In genomic region chr2:32039447-32040219, GRCh38 we compare ENCODE assay signal across 8 cellular contexts. TPM values are rescaled to one million over a fixed set of nuclear protein-coding genes. Genes with fewer than 3 reads are reported as not detected.
DNase-seq lines count a peak whose midpoint lies in the region; FAIRE-seq and TF ChIP-seq lines count a peak whose summit lies in the region.

Gene DPY30, minus strand, starts transcription at chr2:32039805. Its CDS starts 349 bp downstream, at chr2:32039456.

- H3K36me3 Mint-ChIP-seq in HFFc6 (ENCODE audit: low read depth): no peaks in the 10 kb centered on the region

- no peaks in the 10 kb centered on the region for H3K9me3 Mint-ChIP-seq in HFFc6

- H3K18ac ChIP-seq in neuronal stem cell (ENCODE audit: low read length): peak within 1 kb of the TSS; percentile 94

- H3K36me3 ChIP-seq in neuronal stem cell (replicated peaks in 1 of 2; ENCODE audit: control insufficient read depth in 2 of 2, insufficient read depth in 2 of 2, low read length in 2 of 2): peaks cover 0 to 19% of the 10 kb centered on the region in 2 donors
- H3K36me3 ChIP-seq in subcutaneous abdominal adipose tissue (ENCODE audit: control insufficient read depth in 5 of 5, insufficient read depth in 5 of 5, low read length in 5 of 5): peaks cover 0 to 4% (median 2%) of the 10 kb centered on the region in 5 donors

- no peak for FAIRE-seq in frontal cortex (lab: Jason Lieb, UNC)

- TF ChIP-seq CTCF in HFFc6 (IDR thresholded peaks at IDR 0.05) (no peak), NB4 (IDR thresholded peaks at IDR 0.05; ENCODE audit: low read depth, low read length) (no peak)

- H3K27ac ChIP-seq in neuronal stem cell (replicated peaks; ENCODE audit: low read length) (peak within 1 kb of the TSS; percentile 85), subcutaneous abdominal adipose tissue (ENCODE audit: low read depth, low read length) (peak within 1 kb of the TSS; percentile 51)

- TF ChIP-seq POLR2A in NB4 (IDR thresholded peaks at IDR 0.05; ENCODE audit: extremely low read depth, insufficient read length): peak; percentile 99

- peak within 1 kb of the TSS; percentile 95 for H3K27ac Mint-ChIP-seq in HFFc6

- H3K9ac ChIP-seq in neuronal stem cell (ENCODE audit: low read depth, low read length, poor library complexity): peak within 1 kb of the TSS; percentile 89
- H3K9ac ChIP-seq in subcutaneous abdominal adipose tissue (ENCODE audit: low read length in 5 of 5): peak within 1 kb of the TSS; percentile 57 to 88 (median 72)

- H3K9me3 ChIP-seq in neuronal stem cell (replicated peaks in 1 of 2; ENCODE audit: control insufficient read depth in 2 of 2, insufficient read depth in 1 of 2, low read depth in 1 of 2, low read length in 2 of 2) (no peaks in the 10 kb centered on the region), subcutaneous abdominal adipose tissue (ENCODE audit: control insufficient read depth in 5 of 5, low read length in 5 of 5) (no peaks in the 10 kb centered on the region)

- no peak within 1 kb of the TSS for H4K8ac ChIP-seq in neuronal stem cell (ENCODE audit: low read depth, low read length)

- H3K27me3 ChIP-seq in neuronal stem cell (ENCODE audit: control insufficient read depth in 3 of 3, insufficient read depth in 3 of 3, low read depth in 1 of 3, low read length in 3 of 3) (no peaks in the 10 kb centered on the region), subcutaneous abdominal adipose tissue (ENCODE audit: control insufficient read depth in 5 of 5, insufficient read depth in 4 of 5, low read length in 5 of 5) (no peaks in the 10 kb centered on the region)

- WGBS in neuronal stem cell (ENCODE audit: extremely low coverage in 2 of 2, insufficient read length in 2 of 2, insufficient replicate concordance in 1 of 2), 2 donors: no CpG with 5 or more reads among the region's 43 CpGs

- no peak within 1 kb of the TSS for H2AK5ac ChIP-seq in neuronal stem cell (ENCODE audit: low read depth, low read length)

- no peak within 1 kb of the TSS for H4K91ac ChIP-seq in neuronal stem cell (ENCODE audit: low read depth, low read length, poor library complexity)

- no peak within 1 kb of the TSS for H2BK120ac ChIP-seq in neuronal stem cell (ENCODE audit: low read depth, low read length)

- H2AFZ ChIP-seq in neuronal stem cell (ENCODE audit: low read length): peak within 1 kb of the TSS; percentile 95

- no peak within 1 kb of the TSS for H3K4ac ChIP-seq in neuronal stem cell (ENCODE audit: low read length)

- H3K4me1 ChIP-seq in neuronal stem cell (ENCODE audit: control insufficient read depth in 2 of 2, insufficient read depth in 1 of 2, low read depth in 1 of 2, low read length in 2 of 2) (peaks cover 2% of the 10 kb centered on the region in 2 donors), subcutaneous abdominal adipose tissue (ENCODE audit: control insufficient read depth in 5 of 5, insufficient read depth in 5 of 5, low read length in 5 of 5) (peaks cover 0 to 15% (median 12%) of the 10 kb centered on the region in 5 donors)

- peak; percentile 82 for DNase-seq in GM04504 (ENCODE audit: low read depth)
- peak; percentile 90 for DNase-seq in HFFc6
- peak; percentile 97 for DNase-seq in NB4 (ENCODE audit: low read depth)
- DNase-seq in SK-N-DZ (ENCODE audit: low spot score): peak; percentile 94
- peak; percentile 91 for DNase-seq in activated naive CD4-positive, alpha-beta T cell treated with Interleukin-2 at 50 U/mL for 16 hours
- DNase-seq in frontal cortex (ENCODE audit: low spot score in 2 of 2): peak; percentile 74 to 81
- DNase-seq in neuronal stem cell (ENCODE audit: low spot score): peak; percentile 91

- no peak within 1 kb of the TSS for H2BK12ac ChIP-seq in neuronal stem cell (ENCODE audit: low read length)

- peaks cover 8% of the 10 kb centered on the region for H3K79me1 ChIP-seq in neuronal stem cell (ENCODE audit: low read depth, low read length)

- H3K4me1 Mint-ChIP-seq in HFFc6 (ENCODE audit: low read depth): peaks cover 17% of the 10 kb centered on the region

- no peak within 1 kb of the TSS for H2BK15ac ChIP-seq in neuronal stem cell (ENCODE audit: low read length)

- H3K27me3 Mint-ChIP-seq in HFFc6 (ENCODE audit: insufficient read depth): peaks cover 1% of the 10 kb centered on the region; the same call in 1 of the 2 replicates

- peak within 1 kb of the TSS; percentile 95 for H3K4me3 Mint-ChIP-seq in HFFc6

- H3K23ac ChIP-seq in neuronal stem cell (ENCODE audit: low read depth, low read length, poor library complexity): peak within 1 kb of the TSS; percentile 62

- H2BK5ac ChIP-seq in neuronal stem cell (ENCODE audit: low read length): no peak within 1 kb of the TSS

- no peak within 1 kb of the TSS for H3K14ac ChIP-seq in neuronal stem cell (ENCODE audit: low read length)

- peak within 1 kb of the TSS; percentile 62 for H3K4me2 ChIP-seq in neuronal stem cell (ENCODE audit: insufficient read depth, low read length, poor library complexity, severe bottlenecking)

- H3K4me3 ChIP-seq in NB4 (ENCODE audit: low read depth, low read length) (peak within 1 kb of the TSS; percentile 88), neuronal stem cell (ENCODE audit: low read length in 2 of 2) (peak within 1 kb of the TSS; percentile 83 to 92), subcutaneous abdominal adipose tissue (ENCODE audit: low read depth in 1 of 5, low read length in 5 of 5) (peak within 1 kb of the TSS; percentile 84 to 98 (median 88))

RNA-seq across cellular contexts. Expression of gene DPY30, which starts in this region (rescaled TPM):
- total RNA-seq in HFFc6 (2021; fragmentation: NEBNext Ultra II Directional; extraction: Animal tissue kit (Norgen Biotek cat#: 25700)): 10 to 100 TPM; 65.0 to 77.0 (median 66.6) TPM
- polyA plus RNA-seq in SK-N-DZ (2014; cell fraction: cytosol; rRNA removed): 126 and 128 TPM in 2 replicates
- polyA plus RNA-seq in SK-N-DZ (2014; cell fraction: nucleus; rRNA removed): 39.7 and 79.3 TPM in 2 replicates
- total RNA-seq in frontal cortex: 69.3 TPM
- polyA plus RNA-seq in neuronal stem cell (2013, experiment 1 of 2): 192 TPM
- 194 TPM for polyA plus RNA-seq in neuronal stem cell (2013, experiment 2 of 2)

Comparison
In these comparisons a context has a peak if more than half of its experiments do, and no peak if none do; other contexts are left out.
1. Peak in every context shown above with its lines: DNase-seq, H3K4me3 ChIP-seq and H3K27ac ChIP-seq.